23 cellular contexts compared by ENCODE assay signal in the genomic region with DNA sequence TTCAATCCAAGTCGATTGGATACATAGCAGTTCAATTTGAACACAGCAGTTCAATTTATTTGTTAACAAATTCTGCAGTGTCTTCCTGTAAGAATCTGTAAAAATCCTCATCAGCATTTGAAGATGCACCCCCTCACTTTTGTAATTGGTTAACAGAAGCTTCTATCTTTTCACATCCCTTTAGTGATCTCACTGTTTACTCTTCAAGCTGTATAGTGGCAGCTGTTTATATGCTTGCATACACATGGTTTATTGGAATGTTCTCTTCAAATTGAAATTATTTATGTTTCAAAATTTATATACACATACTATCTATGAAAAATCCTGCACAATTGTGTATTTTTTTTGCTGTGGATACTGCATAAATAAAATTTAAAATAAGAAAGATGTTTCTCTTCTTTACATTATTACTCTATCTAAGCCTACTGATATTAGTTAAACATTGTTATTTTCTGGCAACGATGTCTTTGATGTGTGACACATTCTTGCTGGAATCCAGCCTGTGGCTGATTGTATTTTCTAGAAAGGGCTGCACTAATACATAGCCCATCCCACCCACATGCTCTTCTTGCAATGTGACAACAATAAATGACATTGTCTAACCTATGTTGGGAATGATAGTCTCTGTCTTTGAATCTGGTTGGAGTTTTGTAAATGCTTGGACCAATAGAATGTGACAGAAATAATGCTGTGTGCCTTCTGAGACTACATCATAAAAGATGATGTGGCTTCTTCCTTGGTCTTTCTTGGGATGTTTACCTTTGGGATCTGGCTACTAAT.
"Had no signal": no experiment of that assay in that cellular context is flagged by ENCODE, and none has a peak within 500 bp of the region (broad histone marks: within the 10 kb centered on the region; RNA-seq: fewer than 3 reads in every experiment).

No MANE protein-coding gene starts in this region.

- H3K27me3 ChIP-seq: adrenal gland had no signal

- ATAC-seq: activated CD4-positive, alpha-beta T cell treated with anti-CD3 and anti-CD28 coated beads for 36 hours; activated T-cell treated with anti-CD3 and anti-CD28 coated beads, Interleukin-2, amount 50 U/mL, for 72 hours; T-cell had no signal

- H3K27ac ChIP-seq: adrenal gland, VCaP had no signal

- DNase-seq: activated CD4-positive, alpha-beta memory T cell treated with anti-CD3 and anti-CD28 coated beads, Interleukin-2, amount 10 ng/mL, durations not matched to agents 7 days and 5 days; activated CD4-positive, alpha-beta T cell treated with anti-CD3 and anti-CD28 coated beads for 36 hours; activated CD4-positive, alpha-beta T cell treated with anti-CD3 and anti-CD28 coated beads, Interleukin-2, amount 50 U/mL, for 1 hour; activated CD4-positive, CD25-positive, alpha-beta regulatory T cell; activated gamma-delta T cell treated with Interleukin-2 at 50 U/mL for 16 hours; activated naive CD4-positive, alpha-beta T cell treated with anti-CD3 and anti-CD28 coated beads, Interleukin-2, amount 10 ng/mL, durations not matched to agents 7 days and 5 days; activated naive CD8-positive, alpha-beta T cell treated with anti-CD3 and anti-CD28 coated beads, Interleukin-2, amount 10 ng/mL, durations not matched to agents 7 days and 5 days; activated T-cell treated with anti-CD3 and anti-CD28 coated beads, Interleukin-2, amount 50 U/mL, for 72 hours; adrenal gland; anterior cingulate cortex; Kasumi-1; NCI-H1105 treated with DMSO at 0.1 percent for 48 hours; NCI-H1436 treated with DMSO at 0.1 percent for 48 hours; NCI-H187; NCI-H2081; NCI-H510A treated with DMSO at 0.1 percent for 48 hours; NCI-H69; NK-92 treated with Interleukin-12 subunit alpha and Interleukin-12 subunit beta, amount 100 ng/mL, for 24 hours; SHP77; T-cell; T-helper 2 cell; T1000 had no signal

- H3K36me3 ChIP-seq: adrenal gland had no signal

- H3K4me1 ChIP-seq: adrenal gland had no signal

- H3K9me3 ChIP-seq: adrenal gland had no signal

- H3K4me3 ChIP-seq: adrenal gland had no signal
